ENCODE assay signal across 21 cellular contexts in the genomic region with DNA sequence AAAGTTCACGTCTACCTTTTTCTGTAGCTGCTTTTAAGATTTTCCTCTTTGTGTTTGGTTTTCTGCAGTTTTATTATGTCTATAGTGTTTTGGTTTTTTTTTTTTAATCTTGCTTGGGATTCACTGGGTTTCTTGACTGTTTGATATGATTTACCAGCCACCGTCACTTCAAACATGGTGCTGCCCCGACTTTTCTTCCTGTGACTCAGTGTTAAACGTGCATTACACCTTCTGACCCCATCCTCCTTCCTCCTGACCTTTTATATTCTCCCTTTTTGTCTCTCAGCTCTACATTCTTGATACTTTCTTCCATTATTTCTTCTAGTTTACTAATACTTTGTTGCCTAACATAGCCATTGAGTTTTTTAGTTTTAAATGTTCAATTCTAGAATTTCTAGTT.
A peak's percentile ranks its signal among the peaks of the same experiment; 100 is the strongest.
DNase-seq lines count a peak whose midpoint lies in the region; ATAC-seq and TF ChIP-seq lines count a peak whose summit lies in the region.
"Had no signal": no experiment of that assay in that cellular context is flagged by ENCODE, and none has a peak within 500 bp of the region (broad histone marks: within the 10 kb centered on the region; RNA-seq: fewer than 3 reads in every experiment).

No MANE protein-coding gene starts in this region.

- no peak for DNase-seq in activated CD4-positive, CD25-positive, alpha-beta regulatory T cell (lab: John Stamatoyannopoulos, UW)
- DNase-seq in stimulated activated CD4-positive, alpha-beta T cell treated with anti-CD3 and anti-CD28 coated beads, Interleukin-1b, Interleukin-23, amount 100 ng/mL, for 48 hours, result peak; percentile 29
- DNase-seq in stimulated activated CD4-positive, alpha-beta T cell treated with anti-CD3 and anti-CD28 coated beads, Interleukin-2, amount 100 ng/mL, for 24 hours, result no peak
- DNase-seq in chondrocyte (ENCODE audit: low spot score) (no peak), AG20443 (ENCODE audit: low spot score) (no peak), left cardiac atrium (no peak)
- peak in 1 of 2 donors; percentile 40 for DNase-seq in stimulated activated naive CD8-positive, alpha-beta T cell treated with anti-CD3 and anti-CD28 coated beads, Interleukin-15, amount 100 ng/mL, for 72 hours
- DNase-seq: activated effector memory CD4-positive, alpha-beta T cell treated with anti-CD3 and anti-CD28 coated beads, Interleukin-2, amount 50 U/mL, for 16 hours; anterior cingulate cortex; dermis blood vessel endothelial cell; DMS79; gastrocnemius medialis; GOT3; hypothalamus; KBM-7; left ventricle myocardium inferior; NCI-H1436; NCI-H82; psoas muscle; SK-N-SH had no signal

- intact Hi-C loops in left cardiac atrium (cut with DNase I), result no loop called here

- TF ChIP-seq CTCF in chondrocyte (IDR thresholded peaks at IDR 0.05), result no peak

- no peak overlapping the region for H3K4me3 Mint-ChIP-seq in chondrocyte (ENCODE audit: unreplicated experiment)
- H3K4me3 Mint-ChIP-seq in stimulated activated naive CD8-positive, alpha-beta T cell treated with anti-CD3 and anti-CD28 coated beads, Interleukin-15, amount 100 ng/mL, for 72 hours, result peak overlapping the region; percentile 34 to 70

- ATAC-seq in activated CD4-positive, CD25-positive, alpha-beta regulatory T cell treated with anti-CD3 and anti-CD28 coated beads, Interleukin-2, amount 50 U/mL, for 24 hours, result peak; percentile 77 to 85
- peak; percentile 96 for ATAC-seq in stimulated activated naive CD8-positive, alpha-beta T cell treated with anti-CD3 and anti-CD28 coated beads, Interleukin-15, amount 100 ng/mL, for 72 hours
- no peak for ATAC-seq in left cardiac atrium
- ATAC-seq: gastrocnemius medialis, psoas muscle had no signal

- peaks cover 82% of the 10 kb centered on the region for H3K4me1 Mint-ChIP-seq in chondrocyte (ENCODE audit: low read depth)
- peaks cover 34% of the 10 kb centered on the region for H3K4me1 Mint-ChIP-seq in stimulated activated naive CD8-positive, alpha-beta T cell treated with anti-CD3 and anti-CD28 coated beads, Interleukin-15, amount 100 ng/mL, for 72 hours

- peak overlapping the region; percentile 69 for H3K27ac Mint-ChIP-seq in chondrocyte (ENCODE audit: unreplicated experiment)
- peak overlapping the region; percentile 7 to 21 for H3K27ac Mint-ChIP-seq in stimulated activated naive CD8-positive, alpha-beta T cell treated with anti-CD3 and anti-CD28 coated beads, Interleukin-15, amount 100 ng/mL, for 72 hours

- H3K9me3 Mint-ChIP-seq in chondrocyte (ENCODE audit: low read depth), result peaks cover 3% of the 10 kb centered on the region
- H3K9me3 Mint-ChIP-seq in stimulated activated naive CD8-positive, alpha-beta T cell treated with anti-CD3 and anti-CD28 coated beads, Interleukin-15, amount 100 ng/mL, for 72 hours, result no peaks in the 10 kb centered on the region

- H3K27me3 Mint-ChIP-seq in chondrocyte (ENCODE audit: low read depth), result no peaks in the 10 kb centered on the region
- H3K27me3 Mint-ChIP-seq in stimulated activated naive CD8-positive, alpha-beta T cell treated with anti-CD3 and anti-CD28 coated beads, Interleukin-15, amount 100 ng/mL, for 72 hours, result no peaks in the 10 kb centered on the region

- H3K36me3 Mint-ChIP-seq in chondrocyte (ENCODE audit: low read depth), result peaks cover 8% of the 10 kb centered on the region

Comparison
In these comparisons a context has a peak if more than half of its experiments do, and no peak if none do; other contexts are left out.
1. ATAC-seq: peak in activated CD4-positive, CD25-positive, alpha-beta regulatory T cell treated with anti-CD3 and anti-CD28 coated beads, Interleukin-2, amount 50 U/mL, for 24 hours (2 of 2) and stimulated activated naive CD8-positive, alpha-beta T cell treated with anti-CD3 and anti-CD28 coated beads, Interleukin-15, amount 100 ng/mL, for 72 hours (single experiment); none in left cardiac atrium (0 of 2).